ENCODE assay signal across 21 cellular contexts in genomic region chr17:74196541-74197310, GRCh38. TPM values are rescaled to one million over a fixed set of nuclear protein-coding genes. Genes with fewer than 3 reads are reported as not detected.
DNase-seq lines count a peak whose midpoint lies in the region; ATAC-seq and TF ChIP-seq lines count a peak whose summit lies in the region.
"Had no signal": no experiment of that assay in that cellular context is flagged by ENCODE, and none has a peak within 500 bp of the region (broad histone marks: within the 10 kb centered on the region; RNA-seq: fewer than 3 reads in every experiment).

No MANE protein-coding gene starts in this region.

- H3K4me1 ChIP-seq in GM23338 (ENCODE audit: insufficient read depth), result no peaks in the 10 kb centered on the region
- no peaks in the 10 kb centered on the region for H3K4me1 ChIP-seq in lower lobe of right lung

- TF ChIP-seq CTCF in GM23338 (conservative IDR thresholded peaks at IDR 0.05; ENCODE audit: low read depth in 2 of 2), result no peak
- no peak for TF ChIP-seq CTCF in foreskin fibroblast (IDR thresholded peaks at IDR 0.05; ENCODE audit: low read depth, low read length)
- no peak for TF ChIP-seq CTCF in lower lobe of right lung (IDR thresholded peaks at IDR 0.05)

- CTCF ChIA-PET in HEK293T (lab: Yijun Ruan, JAX), result no interaction called here

- H3K36me3 Mint-ChIP-seq in GM23338 (ENCODE audit: low read depth), result no peaks in the 10 kb centered on the region
- H3K36me3 Mint-ChIP-seq: T-cell had no signal

- peaks cover 11% of the 10 kb centered on the region for H3K27me3 ChIP-seq in GM23338 (ENCODE audit: insufficient read depth)
- H3K27me3 ChIP-seq in lower lobe of right lung (ENCODE audit: low read depth), result peaks cover 25% of the 10 kb centered on the region

- no peak overlapping the region for H2AFZ ChIP-seq in GM23338
- H2AFZ ChIP-seq: GM23248 had no signal

- H3F3A ChIP-seq in GM23338 (replicated peaks; ENCODE audit: low read depth), result no peaks in the 10 kb centered on the region

- H3K27ac ChIP-seq in GM23338 (ENCODE audit: low read depth) (no peak overlapping the region), lower lobe of right lung (no peak overlapping the region)
- H3K27ac ChIP-seq: GM23248, HL-60, SK-N-MC had no signal

- no peaks in the 10 kb centered on the region for H3K9me3 Mint-ChIP-seq in GM23338
- H3K9me3 Mint-ChIP-seq: T-cell had no signal

- H3K27me3 Mint-ChIP-seq in GM23338 (ENCODE audit: insufficient read depth, low read depth, poor library complexity), result peaks cover 13% of the 10 kb centered on the region

- intact Hi-C loops in lower lobe of right lung (cut with DNase I), result no loop called here

- DNase-seq in GM23338 (ENCODE audit: low spot score) (no peak), HEK293T (ENCODE audit: extremely low spot score) (no peak), NCI-H69 (lab: John Stamatoyannopoulos, UW) (peak; percentile 48), left kidney (ENCODE audit: low read depth, low spot score) (peak; percentile 54), foreskin fibroblast (no peak), lower lobe of right lung (no peak), Ammon's horn (ENCODE audit: low spot score) (no peak)
- DNase-seq: C1 segment of cervical spinal cord, GM23248, Karpas-422, NCI-H1048, NCI-H146, NCI-H2081, NCI-H446, OCI-M1, Right ventricle myocardium superior, T-cell had no signal

- H3K4me3 ChIP-seq in GM23338 (no peak overlapping the region), foreskin fibroblast (ENCODE audit: low read depth in 1 of 2, low read length in 2 of 2) (no peak overlapping the region), lower lobe of right lung (no peak overlapping the region)
- H3K4me3 ChIP-seq: GM23248, SK-N-MC had no signal

- H3K79me2 ChIP-seq in GM23338 (replicated peaks; ENCODE audit: insufficient read depth), result no peaks in the 10 kb centered on the region

- no peak overlapping the region for H3K27ac Mint-ChIP-seq in GM23338
- H3K27ac Mint-ChIP-seq: T-cell had no signal

- ATAC-seq in GM23338 (peak; percentile 25), lower lobe of right lung (no peak), HG03378 (IDR thresholded peaks at IDR 0.05; ENCODE audit: unreplicated experiment) (no peak)
- ATAC-seq: HCT116, T-cell had no signal

- no peaks in the 10 kb centered on the region for H3K36me3 ChIP-seq in GM23338 (ENCODE audit: insufficient read depth)
- no peaks in the 10 kb centered on the region for H3K36me3 ChIP-seq in lower lobe of right lung

- H3K4me3 Mint-ChIP-seq in GM23338, result no peak overlapping the region
- H3K4me3 Mint-ChIP-seq: T-cell had no signal

- H3K4me1 Mint-ChIP-seq in GM23338, result peaks cover 12% of the 10 kb centered on the region

- H3K9me2 ChIP-seq in GM23338 (ENCODE audit: insufficient read depth), result no peaks in the 10 kb centered on the region

- H3K4me2 ChIP-seq in GM23338, result no peak overlapping the region

- H4K20me1 ChIP-seq in GM23338 (replicated peaks; ENCODE audit: insufficient read depth), result no peaks in the 10 kb centered on the region

- POLR2A ChIA-PET in HEK293T (lab: Yijun Ruan, JAX), result no interaction called here

- no peaks in the 10 kb centered on the region for H3K9me3 ChIP-seq in lower lobe of right lung

TF ChIP-seq in GM23338, 12 proteins besides CTCF, POLR2A, EP300 and RAD21:
- no peak for TF ChIP-seq STAT1 (IDR thresholded peaks at IDR 0.05; ENCODE audit: unreplicated experiment)
- TF ChIP-seq ZNF331 (CRISPR knock-in tag; IDR thresholded peaks at IDR 0.05; ENCODE audit: low read depth), result no peak

TF ChIP-seq in HEK293T, 16 proteins besides CTCF, POLR2A, EP300 and RAD21:
- TF ChIP-seq ZNF384 (IDR thresholded peaks at IDR 0.05) (no peak), NFRKB (IDR thresholded peaks at IDR 0.05) (no peak), HDGF (IDR thresholded peaks at IDR 0.05; ENCODE audit: borderline replicate concordance) (no peak), TARDBP (IDR thresholded peaks at IDR 0.05) (no peak), L3MBTL2 (conservative IDR thresholded peaks at IDR 0.05) (no peak), FOXK2 (IDR thresholded peaks at IDR 0.05) (no peak), PKNOX1 (IDR thresholded peaks at IDR 0.05) (peak; percentile 51; the same call in 1 of the 2 replicates), SUZ12 (IDR thresholded peaks at IDR 0.05) (no peak)

RNA-seq across cellular contexts. Expression of gene RPL38, which starts 6.8 kb away (rescaled TPM):
- 231 and 286 TPM in 2 replicates for total RNA-seq in GM23338 (2014; rRNA removed; shearing (Covaris generic))
- 5,312 and 5,616 TPM in 2 replicates for polyA plus RNA-seq in GM23338 (2016; fragmentation: Nextera tagmentation; extraction: Ambion mirVana)
- total RNA-seq in lower lobe of right lung, result 701 TPM

RNA-seq across cellular contexts. Expression of gene TTYH2, which starts 16.6 kb away (rescaled TPM):
- total RNA-seq in GM23338 (2014; rRNA removed; shearing (Covaris generic)), result 3.9 and 5.2 TPM in 2 replicates
- polyA plus RNA-seq in GM23338 (2016; fragmentation: Nextera tagmentation; extraction: Ambion mirVana), result 1.4 and 2.1 TPM in 2 replicates
- 7.7 TPM for total RNA-seq in lower lobe of right lung
- total RNA-seq: GM23248 had no signal

Comparison
In these comparisons a context has a peak if more than half of its experiments do, and no peak if none do; other contexts are left out.
1. DNase-seq: peak in NCI-H69 (single experiment) and left kidney (single experiment); none in GM23338 (single experiment), HEK293T (single experiment), foreskin fibroblast (0 of 2), lower lobe of right lung (single experiment) and Ammon's horn (single experiment).